Comparison of ENCODE assay signal across 27 cellular contexts in the genomic region with DNA sequence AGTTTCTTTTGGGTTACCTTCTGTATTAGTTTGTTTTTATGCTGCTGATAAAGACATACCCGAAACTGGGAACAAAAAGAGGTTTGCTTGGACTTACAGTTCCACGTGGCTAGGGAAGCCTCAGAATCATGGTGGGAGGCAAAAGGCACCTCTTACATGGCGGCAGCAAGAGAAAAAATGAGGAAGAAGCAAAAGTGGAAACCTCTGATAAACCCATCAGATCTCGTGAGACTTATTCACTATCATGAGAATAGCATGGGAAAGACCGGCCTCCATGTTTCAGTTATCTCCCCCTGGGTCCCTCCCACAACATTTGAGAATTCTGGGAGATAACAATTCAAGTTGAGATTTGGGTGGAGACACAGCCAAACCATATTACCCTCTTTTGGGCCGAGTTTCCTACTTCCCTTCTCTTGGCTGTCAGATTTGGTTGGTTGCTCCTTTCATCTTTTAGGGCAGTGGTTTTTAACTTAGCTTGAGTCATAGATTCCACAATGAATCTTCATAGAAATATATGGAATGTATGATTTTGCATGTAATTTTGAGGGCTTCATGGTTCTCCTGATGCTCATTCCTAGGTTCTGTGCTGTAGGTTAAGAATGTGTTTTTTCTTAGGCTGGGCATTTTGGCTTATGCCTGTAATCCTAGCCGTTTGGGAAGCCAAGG. TPM values are rescaled to one million over a fixed set of nuclear protein-coding genes. Genes with fewer than 3 reads are reported as not detected.
DNase-seq lines count a peak whose midpoint lies in the region; ATAC-seq and TF ChIP-seq lines count a peak whose summit lies in the region.
"Had no signal": no experiment of that assay in that cellular context is flagged by ENCODE, and none has a peak within 500 bp of the region (broad histone marks: within the 10 kb centered on the region; RNA-seq: fewer than 3 reads in every experiment).

No MANE protein-coding gene starts in this region.

- no peaks in the 10 kb centered on the region for H3K9me3 Mint-ChIP-seq in activated naive CD4-positive, alpha-beta T cell treated with anti-CD3 and anti-CD28 coated beads, Interleukin-2, amount 10 ng/mL, durations not matched to agents 7 days and 5 days
- H3K9me3 Mint-ChIP-seq: activated naive CD8-positive, alpha-beta T cell treated with anti-CD3 and anti-CD28 coated beads for 36 hours; activated T-helper 1 cell treated with anti-CD3 and anti-CD28 coated beads, Interleukin-12 subunit alpha, Interleukin-12 subunit beta, Interleukin-2, Interleukin-4 antibody, amounts not matched to agents 30 ng/mL and 10 ng/mL and 1 ng/mL, durations not matched to agents 14 hours and 24 hours and 36 hours; brain; CD14-positive monocyte; IgD-negative memory B cell had no signal

- peaks cover 0 to 67% of the 10 kb centered on the region in 2 donors for H3K36me3 ChIP-seq in psoas muscle (ENCODE audit: insufficient read depth in 1 of 2, low read depth in 1 of 2)

- H3K4me1 ChIP-seq in psoas muscle, result no peaks in the 10 kb centered on the region
- H3K4me1 ChIP-seq: tibial nerve had no signal

- 93 to 98% (median 96%) methylated on average over 7 of the region's 7 CpGs for WGBS in psoas muscle, 3 donors

- no peaks in the 10 kb centered on the region for H3K9me3 ChIP-seq in psoas muscle
- H3K9me3 ChIP-seq: A549, MG63, tibial nerve had no signal

- H3K36me3 Mint-ChIP-seq in activated naive CD4-positive, alpha-beta T cell treated with anti-CD3 and anti-CD28 coated beads, Interleukin-2, amount 10 ng/mL, durations not matched to agents 7 days and 5 days, result peaks cover 63% of the 10 kb centered on the region

- H3K27me3 Mint-ChIP-seq in activated naive CD4-positive, alpha-beta T cell treated with anti-CD3 and anti-CD28 coated beads, Interleukin-2, amount 10 ng/mL, durations not matched to agents 7 days and 5 days, result no peaks in the 10 kb centered on the region
- H3K27me3 Mint-ChIP-seq: activated naive CD8-positive, alpha-beta T cell treated with anti-CD3 and anti-CD28 coated beads for 36 hours; brain; IgD-negative memory B cell had no signal

- H3K4me3 Mint-ChIP-seq in activated naive CD4-positive, alpha-beta T cell treated with anti-CD3 and anti-CD28 coated beads, Interleukin-2, amount 10 ng/mL, durations not matched to agents 7 days and 5 days, result no peak overlapping the region
- H3K4me3 Mint-ChIP-seq: activated naive CD8-positive, alpha-beta T cell treated with anti-CD3 and anti-CD28 coated beads for 36 hours; activated T-helper 1 cell treated with anti-CD3 and anti-CD28 coated beads, Interleukin-12 subunit alpha, Interleukin-12 subunit beta, Interleukin-2, Interleukin-4 antibody, amounts not matched to agents 30 ng/mL and 10 ng/mL and 1 ng/mL, durations not matched to agents 14 hours and 24 hours and 36 hours; brain; CD14-positive monocyte; IgD-negative memory B cell had no signal

- TF ChIP-seq CTCF in psoas muscle (IDR thresholded peaks at IDR 0.05), result no peak

- no peaks in the 10 kb centered on the region for H3K27me3 ChIP-seq in psoas muscle (ENCODE audit: insufficient read depth in 3 of 3, low read length in 2 of 3)
- H3K27me3 ChIP-seq: MG63, tibial nerve had no signal

- intact Hi-C loops in psoas muscle (cut with DNase I), result no loop called here

- H3K27ac Mint-ChIP-seq in activated naive CD4-positive, alpha-beta T cell treated with anti-CD3 and anti-CD28 coated beads, Interleukin-2, amount 10 ng/mL, durations not matched to agents 7 days and 5 days, result peak overlapping the region; percentile 13
- H3K27ac Mint-ChIP-seq: activated naive CD8-positive, alpha-beta T cell treated with anti-CD3 and anti-CD28 coated beads for 36 hours; activated T-helper 1 cell treated with anti-CD3 and anti-CD28 coated beads, Interleukin-12 subunit alpha, Interleukin-12 subunit beta, Interleukin-2, Interleukin-4 antibody, amounts not matched to agents 30 ng/mL and 10 ng/mL and 1 ng/mL, durations not matched to agents 14 hours and 24 hours and 36 hours; brain had no signal

- no peak for DNase-seq in activated naive CD4-positive, alpha-beta T cell treated with anti-CD3 and anti-CD28 coated beads, Interleukin-2, amount 10 ng/mL, durations not matched to agents 7 days and 5 days
- no peak for DNase-seq in activated naive CD4-positive, alpha-beta T cell treated with Interleukin-2 at 50 U/mL for 16 hours
- DNase-seq in RPMI7951 (ENCODE audit: low read depth) (peak; percentile 1), fibroblast of gingiva (ENCODE audit: low read depth) (peak; percentile 29), left lobe of liver (ENCODE audit: low spot score) (no peak), SKM-1 (lab: John Stamatoyannopoulos, UW; ENCODE audit: unreplicated experiment) (no peak), psoas muscle (no peak), T-helper 2 cell (no peak)
- DNase-seq: activated CD4-positive, alpha-beta T cell treated with anti-CD3 and anti-CD28 coated beads for 1 hour; activated naive CD8-positive, alpha-beta T cell treated with anti-CD3 and anti-CD28 coated beads for 36 hours; effector memory CD4-positive, alpha-beta T cell; H7; MG63; NCI-H1436 treated with DMSO at 0.1 percent for 48 hours; NCI-H524 treated with DMSO at 0.1 percent for 48 hours; occipital lobe; RPMI8226; stimulated activated CD4-positive, alpha-beta T cell treated with anti-CD3 and anti-CD28 coated beads, Interleukin-2, amount 100 ng/mL, for 48 hours; stimulated activated naive CD8-positive, alpha-beta T cell treated with anti-CD3 and anti-CD28 coated beads, Interleukin-15, Interleukin-2, amounts not matched to agents 100 U/mL and 50 U/mL, for 24 hours had no signal

- H3K4me1 Mint-ChIP-seq in activated naive CD4-positive, alpha-beta T cell treated with anti-CD3 and anti-CD28 coated beads, Interleukin-2, amount 10 ng/mL, durations not matched to agents 7 days and 5 days, result peaks cover 7% of the 10 kb centered on the region
- H3K4me1 Mint-ChIP-seq: brain, CD14-positive monocyte had no signal

- CTCF ChIA-PET in activated naive CD4-positive, alpha-beta T cell treated with anti-CD3 and anti-CD28 coated beads, Interleukin-2, amount 10 ng/mL, durations not matched to agents 7 days and 5 days (lab: Charles Lee), result no interaction called here

- H3K27ac ChIP-seq in psoas muscle, result no peak overlapping the region
- H3K27ac ChIP-seq: A549, HL-60, SK-N-MC, tibial nerve had no signal

- H3K4me3 ChIP-seq in psoas muscle, result no peak overlapping the region
- H3K4me3 ChIP-seq: A549, MG63, SK-N-MC, tibial nerve had no signal

- ATAC-seq in left lobe of liver (no peak), psoas muscle (no peak)
- ATAC-seq: A549; stimulated activated naive CD8-positive, alpha-beta T cell treated with anti-CD3 and anti-CD28 coated beads, Interleukin-15, Interleukin-2, amounts not matched to agents 100 U/mL and 50 U/mL, for 24 hours had no signal

RNA-seq across cellular contexts. Expression of a gene that starts 44.2 kb away (rescaled TPM):
- total RNA-seq in RPMI7951 (2014; rRNA removed; shearing (Covaris generic)), result 28.1 and 32.2 TPM in 2 replicates
- 9.5 TPM for total RNA-seq in left lobe of liver
- 10 to 100 TPM in 2 of 4 donors, 1 to 10 TPM in 2; 5.2 to 12.3 (median 9.2) TPM for total RNA-seq in psoas muscle
- 1 to 10 TPM; 3.1 to 4.7 (median 4.7) TPM for polyA plus RNA-seq in psoas muscle

Comparison
In these comparisons a context has a peak if more than half of its experiments do, and no peak if none do; other contexts are left out.
1. DNase-seq: peak in RPMI7951 (single experiment) and fibroblast of gingiva (single experiment); none in activated naive CD4-positive, alpha-beta T cell treated with anti-CD3 and anti-CD28 coated beads, Interleukin-2, amount 10 ng/mL, durations not matched to agents 7 days and 5 days (single experiment), activated naive CD4-positive, alpha-beta T cell treated with Interleukin-2 at 50 U/mL for 16 hours (single experiment), left lobe of liver (single experiment), SKM-1 (single experiment), psoas muscle (0 of 2) and T-helper 2 cell (0 of 5).